Comparison of ENCODE assay signal across 8 cellular contexts in the genomic region with DNA sequence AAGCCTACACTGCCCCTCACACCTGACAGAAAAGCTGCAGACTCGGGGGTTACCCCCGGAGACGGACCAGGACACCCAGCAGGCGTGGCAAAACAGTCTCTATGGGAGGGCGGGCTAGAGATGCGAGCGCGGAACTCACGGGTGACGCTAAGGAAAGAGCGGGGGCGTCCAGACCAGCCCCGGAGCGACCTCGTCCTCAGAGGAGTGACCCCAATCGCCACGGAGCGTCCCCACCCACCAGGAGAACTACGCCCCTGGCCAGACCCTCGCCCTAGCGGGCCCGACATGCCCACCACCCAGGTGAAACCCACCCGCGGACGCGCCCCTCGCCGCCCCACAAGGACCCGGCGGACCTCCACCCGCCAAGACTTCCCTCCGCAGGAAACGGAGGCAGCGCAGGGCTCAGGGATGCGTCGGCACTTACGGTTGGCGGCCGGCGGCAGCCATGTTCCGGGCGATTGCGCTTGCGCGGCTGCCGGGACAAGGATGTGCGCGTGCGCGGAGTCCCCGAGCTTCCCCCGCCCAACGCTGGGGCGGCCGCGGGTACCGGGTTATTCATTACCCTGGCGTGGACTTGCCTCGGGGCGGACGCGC. TPM values are rescaled to one million over a fixed set of nuclear protein-coding genes. Genes with fewer than 3 reads are reported as not detected.
A peak's percentile ranks its signal among the peaks of the same experiment; 100 is the strongest.
DNase-seq lines count a peak whose midpoint lies in the region; ATAC-seq and TF ChIP-seq lines count a peak whose summit lies in the region.

ZNF329 (minus strand) TSS at position 462 of the 594 bp plus-strand sequence. CDS start 21,286 bp downstream, outside the sequence.

- H3K36me3 ChIP-seq in SK-N-SH (replicated peaks in 1 of 2; ENCODE audit: control insufficient read depth in 1 of 2, insufficient read depth in 2 of 2, low read length in 1 of 2) (peaks cover 0 to 11% of the 10 kb centered on the region in 2 experiments), suprapubic skin (peaks cover 4% of the 10 kb centered on the region)

- no peak for TF ChIP-seq RAD21 in SK-N-SH (IDR thresholded peaks at IDR 0.05; ENCODE audit: low read length)

- no peaks in the 10 kb centered on the region for H3K9me2 ChIP-seq in SK-N-SH

- peak within 1 kb of the TSS; percentile 90 for H3K4me3 Mint-ChIP-seq in activated naive CD4-positive, alpha-beta T cell treated with anti-CD3 and anti-CD28 coated beads, Interleukin-2, amount 50 U/mL, for 24 hours

- TF ChIP-seq EP300 in SK-N-SH (IDR thresholded peaks at IDR 0.05; ENCODE audit: borderline replicate concordance in 1 of 2, low read depth in 1 of 2, low read length in 1 of 2), result no peak
- no peak for TF ChIP-seq EP300 in suprapubic skin (IDR thresholded peaks at IDR 0.05)

- peaks cover 12% of the 10 kb centered on the region for H3K36me3 Mint-ChIP-seq in activated naive CD4-positive, alpha-beta T cell treated with anti-CD3 and anti-CD28 coated beads, Interleukin-2, amount 50 U/mL, for 24 hours

- CTCF ChIA-PET in SK-N-SH (lab: Yijun Ruan, JAX), result no interaction called here

- H3K4me3 ChIP-seq in SK-N-SH (ENCODE audit: low read depth in 2 of 2, low read length in 1 of 2) (peak within 1 kb of the TSS; percentile 81 to 92), suprapubic skin (peak within 1 kb of the TSS; percentile 96)

- peaks cover 35% of the 10 kb centered on the region for H3K4me1 Mint-ChIP-seq in activated naive CD4-positive, alpha-beta T cell treated with anti-CD3 and anti-CD28 coated beads, Interleukin-2, amount 50 U/mL, for 24 hours

- peak within 1 kb of the TSS; percentile 75 for H3K4me2 ChIP-seq in SK-N-SH

- H3K9ac ChIP-seq in SK-N-SH, result peak within 1 kb of the TSS; percentile 68

- peak within 1 kb of the TSS; percentile 82 for H3K27ac Mint-ChIP-seq in activated naive CD4-positive, alpha-beta T cell treated with anti-CD3 and anti-CD28 coated beads, Interleukin-2, amount 50 U/mL, for 24 hours

- ATAC-seq in GM21619 (IDR thresholded peaks at IDR 0.05; ENCODE audit: unreplicated experiment) (peak; percentile 52), omental fat pad (ENCODE audit: low FRiP score) (peak; percentile 78)

- TF ChIP-seq POLR2A in suprapubic skin (IDR thresholded peaks at IDR 0.05), result peak in 1 of 2 donors; percentile 42

- H3F3A ChIP-seq in SK-N-SH (replicated peaks; ENCODE audit: insufficient read depth), result peaks cover 13% of the 10 kb centered on the region

- POLR2A ChIA-PET in SK-N-SH (lab: Yijun Ruan, JAX), result interaction anchor here (1.0 kb wide), 1 partner anchor 469 kb away, joined by 3 read pairs; the partner anchor contains the start of gene ZNF551

- H3K9me3 ChIP-seq in SK-N-SH, result peaks cover 10% of the 10 kb centered on the region
- peaks cover 10% of the 10 kb centered on the region for H3K9me3 ChIP-seq in suprapubic skin

- peaks cover 56% of the 10 kb centered on the region for H3K79me2 ChIP-seq in SK-N-SH (ENCODE audit: insufficient read depth)

- no peaks in the 10 kb centered on the region; a peak in 2 of 4 replicates for H3K4me1 ChIP-seq in SK-N-SH (ENCODE audit: control insufficient read depth in 1 of 2, insufficient read depth in 2 of 2, low read depth in 1 of 2, low read length in 1 of 2)
- H3K4me1 ChIP-seq in suprapubic skin, result peaks cover 29% of the 10 kb centered on the region

- H3K27ac ChIP-seq in SK-N-SH (ENCODE audit: low read depth in 2 of 2, low read length in 1 of 2) (peak within 1 kb of the TSS; percentile 62 to 85; a peak in 3 of 4 replicates), suprapubic skin (peak within 1 kb of the TSS; percentile 85)

- H3K9me3 Mint-ChIP-seq in activated naive CD4-positive, alpha-beta T cell treated with anti-CD3 and anti-CD28 coated beads, Interleukin-2, amount 50 U/mL, for 24 hours, result peaks cover 10% of the 10 kb centered on the region

- 13% methylated on average over 33 of the region's 62 CpGs for WGBS in SK-N-SH (ENCODE audit: low lambda C conversion rate)
- under 1% methylated on average over 21 of the region's 62 CpGs for WGBS in suprapubic skin

- DNase-seq in COR-L47 (lab: John Stamatoyannopoulos, UW) (peak; percentile 85), LHCN-M2 (ENCODE audit: low read depth) (peak; percentile 62), SK-N-SH (peak; percentile 98), glomerular visceral epithelial cell (ENCODE audit: extremely low spot score) (peak; percentile 91), omental fat pad (ENCODE audit: low spot score) (peak; percentile 74), suprapubic skin (ENCODE audit: low spot score in 2 of 2) (peak; percentile 82 to 86)

- no peak for TF ChIP-seq CTCF in SK-N-SH (IDR thresholded peaks at IDR 0.05)
- no peak for TF ChIP-seq CTCF in omental fat pad (IDR thresholded peaks at IDR 0.05)
- no peak for TF ChIP-seq CTCF in suprapubic skin (IDR thresholded peaks at IDR 0.05)

- H4K20me1 ChIP-seq in SK-N-SH (ENCODE audit: insufficient read depth), result no peaks in the 10 kb centered on the region

- H2AFZ ChIP-seq in SK-N-SH (ENCODE audit: low read depth), result peak within 1 kb of the TSS; percentile 74

- no peaks in the 10 kb centered on the region for H3K27me3 Mint-ChIP-seq in activated naive CD4-positive, alpha-beta T cell treated with anti-CD3 and anti-CD28 coated beads, Interleukin-2, amount 50 U/mL, for 24 hours

- no peaks in the 10 kb centered on the region for H3K27me3 ChIP-seq in SK-N-SH (ENCODE audit: insufficient read depth)
- H3K27me3 ChIP-seq in suprapubic skin, result no peaks in the 10 kb centered on the region

TF ChIP-seq in SK-N-SH, 30 proteins besides CTCF, POLR2A, EP300 and RAD21:
- peak; percentile 94 for TF ChIP-seq YY1 (IDR thresholded peaks at IDR 0.05; ENCODE audit: low read depth)
- TF ChIP-seq EZH2phosphoT487 (IDR thresholded peaks at IDR 0.05; ENCODE audit: borderline replicate concordance, low read depth), result no peak
- TF ChIP-seq TAF1 (IDR thresholded peaks at IDR 0.05; ENCODE audit: borderline replicate concordance, low read depth, low read length), result peak; percentile 49; the same call in 1 of the 2 replicates
- peak; percentile 9; the same call in 1 of the 2 replicates for TF ChIP-seq MAX (IDR thresholded peaks at IDR 0.05; ENCODE audit: low read depth)
- no peak for TF ChIP-seq RCOR1 (IDR thresholded peaks at IDR 0.05; ENCODE audit: low read length)
- TF ChIP-seq NRF1 (IDR thresholded peaks at IDR 0.05; ENCODE audit: low read depth, low read length), result peak; percentile 81
- TF ChIP-seq USF2 (IDR thresholded peaks at IDR 0.05; ENCODE audit: borderline replicate concordance, low read depth, low read length), result no peak
- no peak for TF ChIP-seq FOXM1 (IDR thresholded peaks at IDR 0.05; ENCODE audit: low read depth)
- TF ChIP-seq, protein P1, sequence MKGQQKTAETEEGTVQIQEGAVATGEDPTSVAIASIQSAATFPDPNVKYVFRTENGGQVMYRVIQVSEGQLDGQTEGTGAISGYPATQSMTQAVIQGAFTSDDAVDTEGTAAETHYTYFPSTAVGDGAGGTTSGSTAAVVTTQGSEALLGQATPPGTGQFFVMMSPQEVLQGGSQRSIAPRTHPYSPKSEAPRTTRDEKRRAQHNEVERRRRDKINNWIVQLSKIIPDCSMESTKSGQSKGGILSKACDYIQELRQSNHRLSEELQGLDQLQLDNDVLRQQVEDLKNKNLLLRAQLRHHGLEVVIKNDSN (IDR thresholded peaks at IDR 0.05; ENCODE audit: borderline replicate concordance, low read depth), result no peak
- TF ChIP-seq POLR2AphosphoS5 (IDR thresholded peaks at IDR 0.05; ENCODE audit: low read depth, low read length), result peak; percentile 85
- no peak for TF ChIP-seq TEAD4 (IDR thresholded peaks at IDR 0.05; ENCODE audit: borderline replicate concordance, insufficient read depth)

RNA-seq across cellular contexts. Expression of gene ZNF329, which starts in this region (rescaled TPM):
- 10.5 and 11.8 TPM in 2 replicates for total RNA-seq in LHCN-M2 (2014; rRNA removed)
- 5.1 TPM for polyA plus RNA-seq in LHCN-M2 (2012)
- polyA plus RNA-seq in SK-N-SH (2012; rRNA removed), result 3.6 and 5.0 TPM in 2 replicates
- polyA plus RNA-seq in SK-N-SH (2012; cell fraction: cytosol; rRNA removed), result 4.8 and 5.0 TPM in 2 replicates
- 3.8 and 4.7 TPM in 2 replicates for polyA plus RNA-seq in SK-N-SH (2012; cell fraction: nucleus; rRNA removed)
- total RNA-seq in omental fat pad, result 1 to 10 TPM; 5.1 to 8.5 (median 7.4) TPM
- 10 to 100 TPM in 1 of 4 donors, 1 to 10 TPM in 3; 6.5 to 11.6 (median 9.9) TPM for total RNA-seq in suprapubic skin

Comparison
In these comparisons a context has a peak if more than half of its experiments do, and no peak if none do; other contexts are left out.
1. Peak in every context shown above with its lines: DNase-seq, ATAC-seq, H3K4me3 ChIP-seq and H3K27ac ChIP-seq.